Comparison of ENCODE assay signal across 18 cellular contexts in the genomic region with DNA sequence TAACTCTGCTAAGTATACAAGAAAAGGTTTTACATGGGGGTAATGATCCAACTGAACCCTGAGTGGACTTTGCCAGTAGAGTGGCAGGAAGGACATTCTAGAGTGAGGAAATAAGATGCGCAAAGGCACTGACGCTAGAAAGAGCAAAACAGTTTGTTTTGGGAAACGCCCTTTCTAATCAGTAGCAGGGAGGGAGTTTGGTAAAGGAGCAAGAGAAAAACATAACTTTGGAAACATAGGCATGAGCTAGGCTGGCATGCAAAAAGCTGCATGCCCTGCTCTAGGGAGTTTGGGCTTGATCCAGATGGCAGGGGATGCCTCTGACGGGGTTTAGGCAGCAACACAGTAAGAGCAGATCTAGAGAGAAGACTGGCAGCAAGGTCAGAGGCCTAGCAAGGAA.
DNase-seq lines count a peak whose midpoint lies in the region; ATAC-seq, FAIRE-seq and TF ChIP-seq lines count a peak whose summit lies in the region.
"Had no signal": no experiment of that assay in that cellular context is flagged by ENCODE, and none has a peak within 500 bp of the region (broad histone marks: within the 10 kb centered on the region; RNA-seq: fewer than 3 reads in every experiment).

No MANE protein-coding gene starts in this region.

- ATAC-seq in HepG2 (no peak), GM18870 (IDR thresholded peaks at IDR 0.05; ENCODE audit: unreplicated experiment) (no peak)
- ATAC-seq: PC-3 had no signal

- FAIRE-seq in HepG2 (lab: Jason Lieb, UNC) = no peak
- FAIRE-seq: islet of Langerhans had no signal

- TF ChIP-seq CTCF in liver (IDR thresholded peaks at IDR 0.05; ENCODE audit: low read depth, low read length, missing input control) (no peak), HepG2 (CRISPR knock-in tag; IDR thresholded peaks at IDR 0.05) (no peak), left ventricle myocardium inferior (IDR thresholded peaks at IDR 0.05; ENCODE audit: borderline replicate concordance) (no peak), sigmoid colon (IDR thresholded peaks at IDR 0.05) (no peak)

- H3K4me2 ChIP-seq in HepG2 (ENCODE audit: low read depth, low read length) = no peak overlapping the region

- H3K27ac ChIP-seq in liver (ENCODE audit: low read depth in 1 of 2, low read length in 2 of 2) (peak overlapping the region; percentile 43 to 51), HepG2 (ENCODE audit: extremely low read length, insufficient read depth, low read length) (no peak overlapping the region), left ventricle myocardium inferior (replicated peaks) (peak overlapping the region; percentile 84), sigmoid colon (peak overlapping the region; percentile 72 to 96 (median 84))

- H3K4me3 ChIP-seq in liver (ENCODE audit: low read depth in 1 of 3, low read length in 3 of 3) (no peak overlapping the region), HepG2 (replicated peaks in 1 of 3; ENCODE audit: insufficient read depth in 1 of 3, low read depth in 2 of 3, low read length in 3 of 3) (no peak overlapping the region), left ventricle myocardium inferior (no peak overlapping the region), sigmoid colon (no peak overlapping the region)

- no peak overlapping the region for H3K9ac ChIP-seq in liver (ENCODE audit: low read depth in 1 of 2, low read length in 2 of 2)
- H3K9ac ChIP-seq in HepG2 (ENCODE audit: insufficient read depth, low read depth, low read length) = no peak overlapping the region

- peak in 1 of 2 donors; percentile 20 for TF ChIP-seq RAD21 in liver (IDR thresholded peaks at IDR 0.05)
- TF ChIP-seq RAD21 in HepG2 (CRISPR knock-in tag; IDR thresholded peaks at IDR 0.05) = no peak

- no peak for DNase-seq in HepG2 (ENCODE audit: low spot score)
- peak; percentile 43 for DNase-seq in left ventricle myocardium inferior
- DNase-seq in sigmoid colon = no peak
- no peak for DNase-seq in stimulated activated CD4-positive, alpha-beta T cell treated with anti-CD3 and anti-CD28 coated beads, Interleukin-4, amount 100 ng/mL, for 24 hours
- no peak for DNase-seq in GM19238 (ENCODE audit: insufficient read length, low spot score)
- DNase-seq in midbrain (lab: John Stamatoyannopoulos, UW) = no peak
- DNase-seq: activated CD4-positive, alpha-beta T cell treated with anti-CD3 and anti-CD28 coated beads for 4 hours; activated naive CD4-positive, alpha-beta T cell; DMS53; H7; Karpas-422; NCI-H1105 treated with DMSO at 0.1 percent for 48 hours; NCI-H69; PC-3; stimulated activated CD4-positive, alpha-beta T cell treated with anti-CD3 and anti-CD28 coated beads, Interleukin-2, amount 100 ng/mL, for 48 hours had no signal

- H3K4me1 ChIP-seq in liver (ENCODE audit: control insufficient read depth in 4 of 4, insufficient read depth in 4 of 4, low read length in 3 of 4) = peaks cover 7 to 34% (median 22%) of the 10 kb centered on the region in 4 donors
- H3K4me1 ChIP-seq in HepG2 (ENCODE audit: insufficient read depth, low read length) = peaks cover 33% of the 10 kb centered on the region
- peaks cover 74% of the 10 kb centered on the region for H3K4me1 ChIP-seq in left ventricle myocardium inferior
- H3K4me1 ChIP-seq in sigmoid colon = peaks cover 0 to 86% (median 69%) of the 10 kb centered on the region in 4 donors

- TF ChIP-seq EP300 in HepG2 (IDR thresholded peaks at IDR 0.05; ENCODE audit: low read depth in 2 of 2, low read length in 2 of 2) (no peak), HepG2 (CRISPR knock-in tag; IDR thresholded peaks at IDR 0.05; ENCODE audit: borderline replicate concordance) (no peak), sigmoid colon (IDR thresholded peaks at IDR 0.05) (no peak)

- 44% methylated on average over 4 of the region's 4 CpGs for WGBS in liver
- WGBS in HepG2 (ENCODE audit: low lambda C conversion rate) = 94% methylated on average over 4 of the region's 4 CpGs
- 69 to 83% methylated on average over 4 of the region's 4 CpGs for WGBS in sigmoid colon, 2 donors

- no peaks in the 10 kb centered on the region for H3K9me3 ChIP-seq in liver (ENCODE audit: control insufficient read depth in 4 of 4, low read length in 3 of 4)
- H3K9me3 ChIP-seq in HepG2 (ENCODE audit: low read length) = no peaks in the 10 kb centered on the region
- no peaks in the 10 kb centered on the region for H3K9me3 ChIP-seq in left ventricle myocardium inferior (replicated peaks)
- no peaks in the 10 kb centered on the region for H3K9me3 ChIP-seq in sigmoid colon

- no TSS peak for BruUV-seq in HepG2 (replicated peaks; lab: Mats Ljungman, UMichigan)

- TF ChIP-seq POLR2A in HepG2 (IDR thresholded peaks at IDR 0.05; ENCODE audit: insufficient read depth in 1 of 2, low read depth in 2 of 2, low read length in 2 of 2) (no peak), sigmoid colon (IDR thresholded peaks at IDR 0.05) (no peak)

- intact Hi-C loops in HepG2 (cut with micrococcal nuclease; ENCODE audit: unreplicated experiment) (no loop called here), left ventricle myocardium inferior (cut with micrococcal nuclease) (no loop called here), sigmoid colon (cut with DNase I) (loop anchor here (5.0 kb wide), 1 partner anchor 35 kb away; no protein-coding TSS in a partner anchor)

- no peaks in the 10 kb centered on the region for H3K79me2 ChIP-seq in HepG2 (ENCODE audit: insufficient read depth, low read length)

- H3K36me3 ChIP-seq in liver (ENCODE audit: control insufficient read depth in 4 of 4, insufficient read depth in 3 of 4, low read depth in 1 of 4, low read length in 3 of 4) (peaks cover 1 to 40% (median 20%) of the 10 kb centered on the region in 4 donors), HepG2 (replicated peaks in 1 of 2; ENCODE audit: control insufficient read depth in 1 of 2, insufficient read depth in 2 of 2, low read length in 2 of 2) (peaks cover 8 to 35% of the 10 kb centered on the region in 2 experiments; a peak in 4 of 5 replicates), left ventricle myocardium inferior (peaks cover 51% of the 10 kb centered on the region), sigmoid colon (peaks cover 7 to 85% (median 13%) of the 10 kb centered on the region in 4 donors)

- in situ Hi-C loops in HepG2 (cut with HindIII; ENCODE audit: extremely low pct_ligation_motif_present, low pct_unique_long_range_greater_than_20kb) = no loop called here

- no peak overlapping the region for H2AFZ ChIP-seq in HepG2 (ENCODE audit: low read length)

- CTCF ChIA-PET in HepG2 (lab: Yijun Ruan, JAX; ENCODE audit: low intra/inter-chr PET ratio, low total read pairs) = no interaction called here

- H4K20me1 ChIP-seq in HepG2 (ENCODE audit: insufficient read depth, low read length) = no peaks in the 10 kb centered on the region

- H3K27me3 ChIP-seq in liver (ENCODE audit: control insufficient read depth in 4 of 4, insufficient read depth in 4 of 4, low read length in 3 of 4) (no peaks in the 10 kb centered on the region), HepG2 (ENCODE audit: control insufficient read depth in 1 of 2, insufficient read depth in 2 of 2, low read length in 2 of 2) (no peaks in the 10 kb centered on the region), left ventricle myocardium inferior (ENCODE audit: low read depth) (no peaks in the 10 kb centered on the region), sigmoid colon (no peaks in the 10 kb centered on the region)

- POLR2A ChIA-PET in HepG2 (lab: Yijun Ruan, JAX) = no interaction called here

TF ChIP-seq in liver, 16 proteins besides CTCF, POLR2A, EP300 and RAD21 (continues in another document):
- TF ChIP-seq FOXA2 (IDR thresholded peaks at IDR 0.05) (no peak), GABPA (IDR thresholded peaks at IDR 0.05 in 1 of 2, conservative IDR thresholded peaks at IDR 0.05 in 1 of 2) (no peak), NR2F2 (IDR thresholded peaks at IDR 0.05) (no peak), FOXA1 (IDR thresholded peaks at IDR 0.05) (no peak), JUND (IDR thresholded peaks at IDR 0.05) (peak in 1 of 2 donors; percentile 37), ATF3 (IDR thresholded peaks at IDR 0.05) (no peak), TAF1 (conservative IDR thresholded peaks at IDR 0.05) (no peak), HNF4G (IDR thresholded peaks at IDR 0.05) (peak; percentile 6)

TF ChIP-seq in HepG2, 621 proteins besides CTCF, POLR2A, EP300 and RAD21:
- TF ChIP-seq ZNF232 (CRISPR knock-in tag; IDR thresholded peaks at IDR 0.05; ENCODE audit: borderline replicate concordance) (no peak), LCORL (IDR thresholded peaks at IDR 0.05) (no peak), LCORL (CRISPR knock-in tag; IDR thresholded peaks at IDR 0.05) (no peak)
- TF ChIP-seq, protein P1, sequence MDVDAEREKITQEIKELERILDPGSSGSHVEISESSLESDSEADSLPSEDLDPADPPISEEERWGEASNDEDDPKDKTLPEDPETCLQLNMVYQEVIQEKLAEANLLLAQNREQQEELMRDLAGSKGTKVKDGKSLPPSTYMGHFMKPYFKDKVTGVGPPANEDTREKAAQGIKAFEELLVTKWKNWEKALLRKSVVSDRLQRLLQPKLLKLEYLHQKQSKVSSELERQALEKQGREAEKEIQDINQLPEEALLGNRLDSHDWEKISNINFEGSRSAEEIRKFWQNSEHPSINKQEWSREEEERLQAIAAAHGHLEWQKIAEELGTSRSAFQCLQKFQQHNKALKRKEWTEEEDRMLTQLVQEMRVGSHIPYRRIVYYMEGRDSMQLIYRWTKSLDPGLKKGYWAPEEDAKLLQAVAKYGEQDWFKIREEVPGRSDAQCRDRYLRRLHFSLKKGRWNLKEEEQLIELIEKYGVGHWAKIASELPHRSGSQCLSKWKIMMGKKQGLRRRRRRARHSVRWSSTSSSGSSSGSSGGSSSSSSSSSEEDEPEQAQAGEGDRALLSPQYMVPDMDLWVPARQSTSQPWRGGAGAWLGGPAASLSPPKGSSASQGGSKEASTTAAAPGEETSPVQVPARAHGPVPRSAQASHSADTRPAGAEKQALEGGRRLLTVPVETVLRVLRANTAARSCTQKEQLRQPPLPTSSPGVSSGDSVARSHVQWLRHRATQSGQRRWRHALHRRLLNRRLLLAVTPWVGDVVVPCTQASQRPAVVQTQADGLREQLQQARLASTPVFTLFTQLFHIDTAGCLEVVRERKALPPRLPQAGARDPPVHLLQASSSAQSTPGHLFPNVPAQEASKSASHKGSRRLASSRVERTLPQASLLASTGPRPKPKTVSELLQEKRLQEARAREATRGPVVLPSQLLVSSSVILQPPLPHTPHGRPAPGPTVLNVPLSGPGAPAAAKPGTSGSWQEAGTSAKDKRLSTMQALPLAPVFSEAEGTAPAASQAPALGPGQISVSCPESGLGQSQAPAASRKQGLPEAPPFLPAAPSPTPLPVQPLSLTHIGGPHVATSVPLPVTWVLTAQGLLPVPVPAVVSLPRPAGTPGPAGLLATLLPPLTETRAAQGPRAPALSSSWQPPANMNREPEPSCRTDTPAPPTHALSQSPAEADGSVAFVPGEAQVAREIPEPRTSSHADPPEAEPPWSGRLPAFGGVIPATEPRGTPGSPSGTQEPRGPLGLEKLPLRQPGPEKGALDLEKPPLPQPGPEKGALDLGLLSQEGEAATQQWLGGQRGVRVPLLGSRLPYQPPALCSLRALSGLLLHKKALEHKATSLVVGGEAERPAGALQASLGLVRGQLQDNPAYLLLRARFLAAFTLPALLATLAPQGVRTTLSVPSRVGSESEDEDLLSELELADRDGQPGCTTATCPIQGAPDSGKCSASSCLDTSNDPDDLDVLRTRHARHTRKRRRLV (CRISPR knock-in tag; IDR thresholded peaks at IDR 0.05) = no peak
